In genomic region chr5:81971694-81972495, GRCh38 we compare ENCODE assay signal across 8 cellular contexts. TPM values are rescaled to one million over a fixed set of nuclear protein-coding genes. Genes with fewer than 3 reads are reported as not detected.
DNase-seq lines count a peak whose midpoint lies in the region; TF ChIP-seq lines count a peak whose summit lies in the region.

TSS of gene ATG10 (plus strand) at chr5:81972023. CDS start at chr5:81987571, 15,548 bp downstream.

- DNase-seq in GM04503 (ENCODE audit: low read depth) (peak; percentile 54), HFF-Myc (ENCODE audit: extremely low read depth, low read depth) (peak; percentile 54), MV-4-11 (lab: John Stamatoyannopoulos, UW) (peak; percentile 77), SJSA1 (ENCODE audit: low read depth in 1 of 2, low spot score in 2 of 2) (peak; percentile 91 to 96), germinal center (ENCODE audit: low spot score) (peak; percentile 95), nucleus accumbens (lab: John Stamatoyannopoulos, UW) (peak; percentile 18 to 96 (median 92)), suprapubic skin (ENCODE audit: low spot score in 2 of 2) (peak; percentile 92)
- DNase-seq in activated naive CD4-positive, alpha-beta T cell treated with anti-CD3 and anti-CD28 coated beads, Interleukin-2, amount 10 ng/mL, durations not matched to agents 7 days and 5 days, result peak; percentile 90

- H3K4me3 Mint-ChIP-seq in activated naive CD4-positive, alpha-beta T cell treated with anti-CD3 and anti-CD28 coated beads, Interleukin-2, amount 10 ng/mL, durations not matched to agents 7 days and 5 days, result peak within 1 kb of the TSS; percentile 81

- TF ChIP-seq EP300 in suprapubic skin (IDR thresholded peaks at IDR 0.05), result no peak

- TF ChIP-seq CTCF in HFF-Myc (IDR thresholded peaks at IDR 0.05; ENCODE audit: low read depth, low read length, missing control alignments) (no peak), suprapubic skin (IDR thresholded peaks at IDR 0.05) (no peak)

- peaks cover 33% of the 10 kb centered on the region for H3K4me1 Mint-ChIP-seq in activated naive CD4-positive, alpha-beta T cell treated with anti-CD3 and anti-CD28 coated beads, Interleukin-2, amount 10 ng/mL, durations not matched to agents 7 days and 5 days

- H3K36me3 ChIP-seq in SJSA1 (0 out of 2 replicates have a peak, but pooled peaks cover 6% of the 10 kb centered on the region), suprapubic skin (no peaks in the 10 kb centered on the region)

- H3K27ac Mint-ChIP-seq in activated naive CD4-positive, alpha-beta T cell treated with anti-CD3 and anti-CD28 coated beads, Interleukin-2, amount 10 ng/mL, durations not matched to agents 7 days and 5 days, result peak within 1 kb of the TSS; percentile 96

- peaks cover 13% of the 10 kb centered on the region for H3K4me1 ChIP-seq in SJSA1 (replicated peaks)
- H3K4me1 ChIP-seq in suprapubic skin, result peaks cover 19% of the 10 kb centered on the region

- CTCF ChIA-PET in activated naive CD4-positive, alpha-beta T cell treated with anti-CD3 and anti-CD28 coated beads, Interleukin-2, amount 10 ng/mL, durations not matched to agents 7 days and 5 days (lab: Charles Lee), result no interaction called here

- H3K9me3 Mint-ChIP-seq in activated naive CD4-positive, alpha-beta T cell treated with anti-CD3 and anti-CD28 coated beads, Interleukin-2, amount 10 ng/mL, durations not matched to agents 7 days and 5 days, result no peaks in the 10 kb centered on the region

- peak; percentile 52 to 95 for TF ChIP-seq POLR2A in suprapubic skin (IDR thresholded peaks at IDR 0.05)

- H3K9me3 ChIP-seq in SJSA1 (replicated peaks) (no peaks in the 10 kb centered on the region), suprapubic skin (no peaks in the 10 kb centered on the region)

- H3K4me3 ChIP-seq in HFF-Myc (replicated peaks; ENCODE audit: low read depth, low read length) (peak within 1 kb of the TSS; percentile 72), SJSA1 (peak within 1 kb of the TSS; percentile 78), suprapubic skin (peak within 1 kb of the TSS; percentile 93)

- H3K27me3 ChIP-seq in SJSA1 (replicated peaks) (no peaks in the 10 kb centered on the region), suprapubic skin (no peaks in the 10 kb centered on the region)

- WGBS in suprapubic skin, result under 1% methylated on average over 42 of the region's 79 CpGs

- H3K36me3 Mint-ChIP-seq in activated naive CD4-positive, alpha-beta T cell treated with anti-CD3 and anti-CD28 coated beads, Interleukin-2, amount 10 ng/mL, durations not matched to agents 7 days and 5 days, result peaks cover 8% of the 10 kb centered on the region

- H3K27ac ChIP-seq in SJSA1, result peak within 1 kb of the TSS; percentile 97
- H3K27ac ChIP-seq in suprapubic skin, result peak within 1 kb of the TSS; percentile 99

- no peaks in the 10 kb centered on the region for H3K27me3 Mint-ChIP-seq in activated naive CD4-positive, alpha-beta T cell treated with anti-CD3 and anti-CD28 coated beads, Interleukin-2, amount 10 ng/mL, durations not matched to agents 7 days and 5 days

RNA-seq across cellular contexts. Expression of gene ATG10, which starts in this region (rescaled TPM):
- 11.5 and 23.5 TPM in 2 replicates for total RNA-seq in SJSA1 (2014; rRNA removed; shearing (Covaris generic))
- 10 to 100 TPM in 1 of 4 donors, 1 to 10 TPM in 3; 5.6 to 10.7 (median 8.3) TPM for total RNA-seq in suprapubic skin

Comparison
In these comparisons a context has a peak if more than half of its experiments do, and no peak if none do; other contexts are left out.
1. Peak in every context shown above with its lines: DNase-seq, H3K4me3 ChIP-seq and H3K27ac ChIP-seq.